Comparison of ENCODE assay signal across 8 cellular contexts in genomic region chr6:113854531-113855499, GRCh38. TPM values are rescaled to one million over a fixed set of nuclear protein-coding genes. Genes with fewer than 3 reads are reported as not detected.
DNase-seq lines count a peak whose midpoint lies in the region; ATAC-seq and TF ChIP-seq lines count a peak whose summit lies in the region.

No MANE protein-coding gene starts in this region.

- H3K27ac ChIP-seq in PC-9 (peak overlapping the region; percentile 98), skeletal muscle tissue (ENCODE audit: low read depth, low read length) (peak overlapping the region; percentile 96)

- H3K36me3 ChIP-seq in PC-9 (ENCODE audit: low read depth) (peaks cover 8% of the 10 kb centered on the region; the same call in 1 of the 2 replicates), skeletal muscle tissue (ENCODE audit: control insufficient read depth in 3 of 3, insufficient read depth in 3 of 3, low read length in 3 of 3) (no peaks in the 10 kb centered on the region)

- BruUV-seq in PC-9 (replicated peaks; lab: Mats Ljungman, UMichigan) = no TSS peak

- no peak for DNase-seq in activated CD8-positive, alpha-beta memory T cell treated with anti-CD3 and anti-CD28 coated beads, Interleukin-2, amount 10 ng/mL, durations not matched to agents 7 days and 5 days
- no peak for DNase-seq in activated CD8-positive, alpha-beta memory T cell treated with anti-CD3 and anti-CD28 coated beads, Interleukin-2, amount 50 U/mL, for 4 hours
- DNase-seq in HuH-7.5 (ENCODE audit: low spot score) = peak; percentile 73
- peak; percentile 68 to 87 for DNase-seq in PC-9
- DNase-seq in chondrocyte (ENCODE audit: low spot score) = no peak
- peak; percentile 81 for DNase-seq in iris pigment epithelial cell (ENCODE audit: low read depth)

- H3K79me2 ChIP-seq in PC-9 (ENCODE audit: low read depth) = peaks cover 25% of the 10 kb centered on the region

- H3K9me2 ChIP-seq in PC-9 (ENCODE audit: insufficient read depth) = no peaks in the 10 kb centered on the region

- H3K9ac ChIP-seq in skeletal muscle tissue (ENCODE audit: low read depth in 1 of 3, low read length in 3 of 3) = peak overlapping the region; percentile 77 to 95 (median 79)

- H3K36me3 Mint-ChIP-seq in activated CD8-positive, alpha-beta memory T cell treated with anti-CD3 and anti-CD28 coated beads, Interleukin-2, amount 10 ng/mL, durations not matched to agents 7 days and 5 days = peaks cover 2% of the 10 kb centered on the region
- peaks cover 8% of the 10 kb centered on the region for H3K36me3 Mint-ChIP-seq in chondrocyte (ENCODE audit: low read depth)

- ATAC-seq in activated CD8-positive, alpha-beta memory T cell treated with anti-CD3 and anti-CD28 coated beads, Interleukin-2, amount 10 ng/mL, durations not matched to agents 7 days and 5 days = no peak
- ATAC-seq in HG02678 (IDR thresholded peaks at IDR 0.05; ENCODE audit: unreplicated experiment) = no peak

- TF ChIP-seq CTCF in PC-9 (conservative IDR thresholded peaks at IDR 0.05) = peak; percentile 37; the same call in 1 of the 2 replicates
- TF ChIP-seq CTCF in chondrocyte (IDR thresholded peaks at IDR 0.05) = peak; percentile 65

- H3K9me3 Mint-ChIP-seq in activated CD8-positive, alpha-beta memory T cell treated with anti-CD3 and anti-CD28 coated beads, Interleukin-2, amount 10 ng/mL, durations not matched to agents 7 days and 5 days (ENCODE audit: low read depth) = no peaks in the 10 kb centered on the region
- H3K9me3 Mint-ChIP-seq in chondrocyte (ENCODE audit: low read depth) = no peaks in the 10 kb centered on the region

- POLR2A ChIA-PET in PC-9 (lab: Charles Lee; ENCODE audit: unreplicated experiment) = interaction anchor here (0.6 to 0.7 kb wide), 3 partner anchors 20 to 672 kb away, joined by 6 to 8 read pairs (median 6); no protein-coding TSS in a partner anchor

- no peaks in the 10 kb centered on the region for H4K20me1 ChIP-seq in PC-9 (ENCODE audit: insufficient read depth)

- H3K4me1 Mint-ChIP-seq in activated CD8-positive, alpha-beta memory T cell treated with anti-CD3 and anti-CD28 coated beads, Interleukin-2, amount 10 ng/mL, durations not matched to agents 7 days and 5 days = peaks cover 18% of the 10 kb centered on the region
- H3K4me1 Mint-ChIP-seq in chondrocyte (ENCODE audit: low read depth) = peaks cover 28% of the 10 kb centered on the region

- peak overlapping the region; percentile 31 for H3K27ac Mint-ChIP-seq in activated CD8-positive, alpha-beta memory T cell treated with anti-CD3 and anti-CD28 coated beads, Interleukin-2, amount 10 ng/mL, durations not matched to agents 7 days and 5 days
- H3K27ac Mint-ChIP-seq in chondrocyte (ENCODE audit: unreplicated experiment) = no peak overlapping the region

- peaks cover 37% of the 10 kb centered on the region for H3K27me3 Mint-ChIP-seq in activated CD8-positive, alpha-beta memory T cell treated with anti-CD3 and anti-CD28 coated beads, Interleukin-2, amount 10 ng/mL, durations not matched to agents 7 days and 5 days
- H3K27me3 Mint-ChIP-seq in chondrocyte (ENCODE audit: low read depth) = no peaks in the 10 kb centered on the region

- H3K27me3 ChIP-seq in PC-9 (ENCODE audit: insufficient read depth, low read depth) (no peaks in the 10 kb centered on the region), skeletal muscle tissue (ENCODE audit: control insufficient read depth in 3 of 3, insufficient read depth in 3 of 3, low read length in 3 of 3) (no peaks in the 10 kb centered on the region)

- peaks cover 34% of the 10 kb centered on the region for H3F3A ChIP-seq in PC-9 (ENCODE audit: insufficient read depth, low read depth)

- CTCF ChIA-PET in activated CD8-positive, alpha-beta memory T cell treated with anti-CD3 and anti-CD28 coated beads, Interleukin-2, amount 10 ng/mL, durations not matched to agents 7 days and 5 days (lab: Charles Lee) = interaction anchor here (1.5 kb wide), 1 partner anchor 12 kb away, joined by 4 read pairs; no protein-coding TSS in a partner anchor
- CTCF ChIA-PET in PC-9 (lab: Charles Lee) = interaction anchor here (0.7 kb wide), 1 partner anchor 203 kb away, joined by 5 read pairs; no protein-coding TSS in a partner anchor

- H3K4me2 ChIP-seq in PC-9 = peak overlapping the region; percentile 91

- H3K4me3 Mint-ChIP-seq in activated CD8-positive, alpha-beta memory T cell treated with anti-CD3 and anti-CD28 coated beads, Interleukin-2, amount 10 ng/mL, durations not matched to agents 7 days and 5 days = peak overlapping the region; percentile 11
- no peak overlapping the region for H3K4me3 Mint-ChIP-seq in chondrocyte (ENCODE audit: unreplicated experiment)

- intact Hi-C loops in PC-9 (cut with micrococcal nuclease; ENCODE audit: unreplicated experiment) = loop anchor here (1.0 to 5.0 kb wide), 3 partner anchors 203 to 978 kb away; no protein-coding TSS in a partner anchor

- H3K4me3 ChIP-seq in PC-9 = peak overlapping the region; percentile 100
- peak overlapping the region; percentile 80 to 87 (median 82) for H3K4me3 ChIP-seq in skeletal muscle tissue (ENCODE audit: low read length in 3 of 3)

- H2AFZ ChIP-seq in PC-9 = peak overlapping the region; percentile 87

- H3K4me1 ChIP-seq in PC-9 (replicated peaks; ENCODE audit: insufficient read depth) (peaks cover 29% of the 10 kb centered on the region), skeletal muscle tissue (ENCODE audit: control insufficient read depth in 3 of 3, insufficient read depth in 3 of 3, low read length in 3 of 3) (peaks cover 6 to 22% (median 12%) of the 10 kb centered on the region in 3 donors)

- H3K9me3 ChIP-seq in PC-9 (ENCODE audit: insufficient read depth, low read depth) = no peaks in the 10 kb centered on the region
- H3K9me3 ChIP-seq in skeletal muscle tissue (ENCODE audit: control insufficient read depth in 3 of 3, low read length in 3 of 3) = no peaks in the 10 kb centered on the region

RNA-seq across cellular contexts. Expression of gene MARCKS, which starts 2.3 kb away (rescaled TPM):
- under 1 TPM in 1 of 2 experiments, not detected in 1; 0.30 TPM for total RNA-seq in activated CD8-positive, alpha-beta memory T cell treated with anti-CD3 and anti-CD28 coated beads, Interleukin-2, amount 10 ng/mL, durations not matched to agents 7 days and 5 days
- total RNA-seq in PC-9 (2021) (93.2 and 106 TPM in 2 replicates), chondrocyte (256 to 322 TPM (median 257 TPM) in 3 replicates), skeletal muscle tissue (146 TPM)

Comparison
In these comparisons a context has a peak if more than half of its experiments do, and no peak if none do; other contexts are left out.
1. DNase-seq: peak in HuH-7.5 (single experiment), PC-9 (2 of 2) and iris pigment epithelial cell (single experiment); none in activated CD8-positive, alpha-beta memory T cell treated with anti-CD3 and anti-CD28 coated beads, Interleukin-2, amount 10 ng/mL, durations not matched to agents 7 days and 5 days (single experiment), activated CD8-positive, alpha-beta memory T cell treated with anti-CD3 and anti-CD28 coated beads, Interleukin-2, amount 50 U/mL, for 4 hours (single experiment) and chondrocyte (single experiment).
2. RNA of gene MARCKS, which starts 2.3 kb away (total RNA-seq): 256 to 322 TPM in chondrocyte, 146 TPM in skeletal muscle tissue (single experiment) and 93.2 to 106 TPM in PC-9; 0.30 TPM in activated CD8-positive, alpha-beta memory T cell treated with anti-CD3 and anti-CD28 coated beads, Interleukin-2, amount 10 ng/mL, durations not matched to agents 7 days and 5 days; every median in the first group is over 10 times any median in the second.